ENCODE assay signal across 18 cellular contexts in genomic region chr16:4894276-4895150, GRCh38. TPM values are rescaled to one million over a fixed set of nuclear protein-coding genes. Genes with fewer than 3 reads are reported as not detected.
A peak's percentile ranks its signal among the peaks of the same experiment; 100 is the strongest.
DNase-seq lines count a peak whose midpoint lies in the region; ATAC-seq and TF ChIP-seq lines count a peak whose summit lies in the region.
"Had no signal": no experiment of that assay in that cellular context is flagged by ENCODE, and none has a peak within 500 bp of the region (broad histone marks: within the 10 kb centered on the region; RNA-seq: fewer than 3 reads in every experiment).

No MANE protein-coding gene starts in this region.

- H3K79me2 ChIP-seq in HCT116 (ENCODE audit: insufficient read depth, low read length): no peaks in the 10 kb centered on the region

- CTCF ChIA-PET in HCT116 (lab: Charles Lee): no interaction called here

- BruUV-seq in HCT116 (replicated peaks; lab: Mats Ljungman, UMichigan): no TSS peak

- RAD21 ChIA-PET in HCT116 (lab: Charles Lee; ENCODE audit: low non-redundant PET in 1 of 2, low total read pairs in 2 of 2, uncharacterized antibody in 2 of 2, unreplicated experiment in 2 of 2): no interaction called here

- TF ChIP-seq EP300 in gastroesophageal sphincter (IDR thresholded peaks at IDR 0.05): no peak

- DNase-seq in BE2C (peak; percentile 71), HCT116 (ENCODE audit: low read depth, low spot score) (no peak), RWPE2 (ENCODE audit: low spot score) (no peak), iPS DF 19.7 (ENCODE audit: low read depth, low spot score) (peak; percentile 9), MV-4-11 (lab: John Stamatoyannopoulos, UW) (no peak), NCI-H1092 (lab: John Stamatoyannopoulos, UW) (no peak)
- DNase-seq: activated CD4-positive, alpha-beta memory T cell treated with anti-CD3 and anti-CD28 coated beads for 36 hours; activated naive CD8-positive, alpha-beta T cell treated with anti-CD3 and anti-CD28 coated beads, Interleukin-2, amount 10 ng/mL, durations not matched to agents 7 days and 5 days; activated T-cell treated with anti-CD3 and anti-CD28 coated beads, Interleukin-2, amount 50 U/mL, for 48 hours; dorsolateral prefrontal cortex; HFFc6; Kasumi-1; NCI-H1694; NCI-H446 treated with DMSO at 0.1 percent for 48 hours; stimulated activated CD4-positive, alpha-beta T cell treated with anti-CD3 and anti-CD28 coated beads, Interleukin-15, amount 100 ng/mL, for 24 hours; uterus had no signal

- intact Hi-C loops in HCT116 (cut with micrococcal nuclease): no loop called here

- H3K4me1 ChIP-seq in BE2C (no peaks in the 10 kb centered on the region), HCT116 (ENCODE audit: control insufficient read depth in 1 of 2, insufficient read depth in 2 of 2, low read length in 2 of 2) (no peaks in the 10 kb centered on the region), RWPE2 (ENCODE audit: insufficient read depth, poor library complexity, severe bottlenecking) (no peaks in the 10 kb centered on the region), gastroesophageal sphincter (peaks cover 0 to 19% (median 3%) of the 10 kb centered on the region in 3 donors)
- H3K4me1 ChIP-seq: uterus had no signal

- no peak overlapping the region for H3K4me2 ChIP-seq in HCT116 (ENCODE audit: low read length)

- H3K9me2 ChIP-seq in HCT116 (ENCODE audit: insufficient read depth): no peaks in the 10 kb centered on the region

- TF ChIP-seq RAD21 in HCT116 (IDR thresholded peaks at IDR 0.05; ENCODE audit: low read depth): no peak

- no peaks in the 10 kb centered on the region; the same call in 1 of the 2 replicates for H3K36me3 ChIP-seq in BE2C
- H3K36me3 ChIP-seq in HCT116 (ENCODE audit: control insufficient read depth in 1 of 2, insufficient read depth in 2 of 2, low read length in 2 of 2): peaks cover 11 to 19% of the 10 kb centered on the region in 2 experiments; a peak in 3 of 4 replicates
- H3K36me3 ChIP-seq in RWPE2 (ENCODE audit: low read depth): peaks cover 94% of the 10 kb centered on the region
- H3K36me3 ChIP-seq in gastroesophageal sphincter: peaks cover 0 to 92% of the 10 kb centered on the region in 2 donors
- H3K36me3 ChIP-seq: uterus had no signal

- H3K27me3 ChIP-seq in BE2C (no peaks in the 10 kb centered on the region), HCT116 (ENCODE audit: insufficient read depth, low read length) (no peaks in the 10 kb centered on the region), RWPE2 (ENCODE audit: insufficient read depth, poor library complexity, severe bottlenecking) (no peaks in the 10 kb centered on the region), gastroesophageal sphincter (peaks cover 5% of the 10 kb centered on the region)
- H3K27me3 ChIP-seq: dorsolateral prefrontal cortex, uterus had no signal

- 60% methylated on average over 2 of the region's 22 CpGs; no CpG with 5 or more reads in 1 of the 2 donors for WGBS in gastroesophageal sphincter (ENCODE audit: low coverage in 1 of 2), 2 donors

- TF ChIP-seq POLR2A in HCT116 (IDR thresholded peaks at IDR 0.05; ENCODE audit: borderline replicate concordance, extremely low read depth, insufficient read depth, insufficient read length) (no peak), gastroesophageal sphincter (IDR thresholded peaks at IDR 0.05) (no peak)

- POLR2A ChIA-PET in HCT116 (lab: Charles Lee): no interaction called here

- H3K9me3 ChIP-seq in BE2C (no peaks in the 10 kb centered on the region), HCT116 (ENCODE audit: control insufficient read depth in 1 of 2, insufficient read depth in 1 of 2, low read depth in 1 of 2, low read length in 2 of 2) (no peaks in the 10 kb centered on the region), RWPE2 (ENCODE audit: severe bottlenecking) (no peaks in the 10 kb centered on the region), gastroesophageal sphincter (peaks cover 0 to 10% (median 0%) of the 10 kb centered on the region in 3 donors)
- H3K9me3 ChIP-seq: uterus had no signal

- TF ChIP-seq CTCF in BE2C (IDR thresholded peaks at IDR 0.05; ENCODE audit: low read depth, low read length) (no peak), HCT116 (IDR thresholded peaks at IDR 0.05 in 2 of 3, conservative IDR thresholded peaks at IDR 0.05 in 1 of 3; ENCODE audit: borderline replicate concordance in 1 of 3, insufficient read depth in 1 of 3, low read depth in 2 of 3, low read length in 2 of 3) (no peak), RWPE2 (IDR thresholded peaks at IDR 0.05; ENCODE audit: poor library complexity, severe bottlenecking) (no peak), gastroesophageal sphincter (IDR thresholded peaks at IDR 0.05) (no peak)

- no peak overlapping the region for H2AFZ ChIP-seq in HCT116 (ENCODE audit: low read depth, low read length, poor library complexity, severe bottlenecking)

- H3K4me3 ChIP-seq in BE2C (ENCODE audit: low read depth, low read length) (peak overlapping the region; percentile 43), HCT116 (replicated peaks in 1 of 2; ENCODE audit: low read depth in 1 of 2, low read length in 2 of 2) (no peak overlapping the region), RWPE2 (ENCODE audit: severe bottlenecking) (no peak overlapping the region), gastroesophageal sphincter (no peak overlapping the region)
- H3K4me3 ChIP-seq: dorsolateral prefrontal cortex, uterus had no signal

- no peak overlapping the region for H3K9ac ChIP-seq in HCT116 (ENCODE audit: low read length)

- H3K27ac ChIP-seq in HCT116 (ENCODE audit: low read depth, low read length) (no peak overlapping the region), RWPE2 (ENCODE audit: poor library complexity, severe bottlenecking) (no peak overlapping the region), gastroesophageal sphincter (no peak overlapping the region)
- H3K27ac ChIP-seq: dorsolateral prefrontal cortex, uterus had no signal

- peak; percentile 81 for ATAC-seq in HCT116
- peak; percentile 19; the same call in 1 of the 3 replicates for ATAC-seq in RWPE2 (ENCODE audit: low read depth)
- ATAC-seq in HG03342 (IDR thresholded peaks at IDR 0.05; ENCODE audit: unreplicated experiment): no peak
- ATAC-seq in gastroesophageal sphincter: no peak

- H4K20me1 ChIP-seq in HCT116 (ENCODE audit: insufficient read depth): no peaks in the 10 kb centered on the region

TF ChIP-seq in HCT116, 20 proteins besides CTCF, POLR2A, EP300 and RAD21 (continues in another document):
- no peak for TF ChIP-seq ELF1 (IDR thresholded peaks at IDR 0.05; ENCODE audit: borderline replicate concordance, low read depth)
- no peak for TF ChIP-seq CEBPB (IDR thresholded peaks at IDR 0.05; ENCODE audit: low read depth)
- no peak for TF ChIP-seq REST (IDR thresholded peaks at IDR 0.05; ENCODE audit: low read depth)
- no peak for TF ChIP-seq SP1 (IDR thresholded peaks at IDR 0.05; ENCODE audit: low read depth)
- no peak for TF ChIP-seq FOSL1 (IDR thresholded peaks at IDR 0.05; ENCODE audit: low read depth)
- no peak for TF ChIP-seq EZH2 (IDR thresholded peaks at IDR 0.05)
- TF ChIP-seq ZBTB33 (IDR thresholded peaks at IDR 0.05; ENCODE audit: extremely low read depth, insufficient replicate concordance, low read length): no peak

RNA-seq across cellular contexts. Expression of gene PPL, which starts 42.4 kb away (rescaled TPM):
- 2.8 TPM for polyA plus RNA-seq in BE2C (2012; ENCODE audit: insufficient read depth, insufficient read length, low read depth)
- total RNA-seq in HCT116 (2021; ENCODE audit: unreplicated experiment) (56.4 TPM), gastroesophageal sphincter (10 to 100 TPM; 53.7 to 82.5 (median 76.5) TPM)
- 55.1 and 61.6 TPM in 2 replicates for polyA plus RNA-seq in HCT116 (2012)
- total RNA-seq: activated naive CD8-positive, alpha-beta T cell treated with anti-CD3 and anti-CD28 coated beads, Interleukin-2, amount 10 ng/mL, durations not matched to agents 7 days and 5 days had no signal

RNA-seq across cellular contexts. Expression of gene UBN1, which starts 47.2 kb away (rescaled TPM):
- polyA plus RNA-seq in BE2C (2012; ENCODE audit: insufficient read depth, insufficient read length, low read depth): 40.3 TPM
- total RNA-seq in HCT116 (2021; ENCODE audit: unreplicated experiment) (31.9 TPM), gastroesophageal sphincter (10 to 100 TPM; 22.8 to 46.2 (median 28.0) TPM)
- 20.4 and 23.4 TPM in 2 replicates for polyA plus RNA-seq in HCT116 (2012)

RNA-seq across cellular contexts. Expression of gene GLYR1, which starts 47.4 kb away (rescaled TPM):
- 124 TPM for polyA plus RNA-seq in BE2C (2012; ENCODE audit: insufficient read depth, insufficient read length, low read depth)
- 50.0 TPM for total RNA-seq in HCT116 (2021; ENCODE audit: unreplicated experiment)
- polyA plus RNA-seq in HCT116 (2012): 21.0 and 21.6 TPM in 2 replicates
- total RNA-seq in gastroesophageal sphincter: 100 to 1,000 TPM in 2 of 4 donors, 10 to 100 TPM in 2; 86.0 to 129 (median 97.0) TPM

Comparison
In these comparisons a context has a peak if more than half of its experiments do, and no peak if none do; other contexts are left out.
1. DNase-seq: peak in BE2C (single experiment) and iPS DF 19.7 (single experiment); none in HCT116 (single experiment), RWPE2 (single experiment), MV-4-11 (single experiment) and NCI-H1092 (single experiment).
2. ATAC-seq: peak in HCT116 (single experiment) and RWPE2 (single experiment); none in HG03342 (single experiment) and gastroesophageal sphincter (single experiment).